8 cellular contexts compared by ENCODE assay signal in genomic region chr17:76014100-76014924, GRCh38. TPM values are rescaled to one million over a fixed set of nuclear protein-coding genes. Genes with fewer than 3 reads are reported as not detected.
DNase-seq lines count a peak whose midpoint lies in the region; ATAC-seq and TF ChIP-seq lines count a peak whose summit lies in the region.

No MANE protein-coding gene starts in this region.

- H3K4me3 ChIP-seq in DOHH2 (ENCODE audit: low read length) (no peak overlapping the region), NT2/D1 (ENCODE audit: insufficient read length, low read depth) (no peak overlapping the region)

- POLR2A ChIA-PET in naive thymus-derived CD8-positive, alpha-beta T cell (lab: Charles Lee) = interaction anchor here (0.5 to 4.9 kb wide), 21 partner anchors 8 to 266 kb away, joined by 3 to 61 read pairs (median 5); partner anchors contain the start of genes EXOC7, GALR2 and SRP68

- no peaks in the 10 kb centered on the region for H3K79me2 ChIP-seq in DOHH2 (ENCODE audit: control insufficient read depth, low read length)

- H3K4me2 ChIP-seq in DOHH2 (ENCODE audit: low read length) = no peak overlapping the region

- peak overlapping the region; percentile 24 for H3K9ac ChIP-seq in NT2/D1 (ENCODE audit: insufficient read length, low read depth)

- DNase-seq in HUDEP-2 (lab: John Stamatoyannopoulos, UW; ENCODE audit: unreplicated experiment in 76 of 76) = peak in 56 of 76 experiments; percentile 12 to 73 (median 46)
- DNase-seq in NT2/D1 (ENCODE audit: low read depth, low spot score) = peak; percentile 74
- DNase-seq in activated CD8-positive, alpha-beta memory T cell treated with anti-CD3 and anti-CD28 coated beads, Interleukin-2, amount 50 U/mL, for 24 hours (ENCODE audit: extremely low read depth) = peak; percentile 44
- peak; percentile 78 to 88 for DNase-seq in erythroblast (lab: John Stamatoyannopoulos, UW)
- DNase-seq in naive thymus-derived CD8-positive, alpha-beta T cell = peak; percentile 67 to 88 (median 79)
- DNase-seq in stimulated activated effector memory CD8-positive, alpha-beta T cell treated with anti-CD3 and anti-CD28 coated beads, Interleukin-12 subunit alpha, Interleukin-12 subunit beta, amount 100 ng/mL, for 72 hours (ENCODE audit: low spot score in 2 of 2) = peak; percentile 68 to 87

- H3K27me3 Mint-ChIP-seq in naive thymus-derived CD8-positive, alpha-beta T cell = no peaks in the 10 kb centered on the region

- H3K9me3 ChIP-seq in DOHH2 (ENCODE audit: control insufficient read depth, insufficient read depth, low read length) = no peaks in the 10 kb centered on the region
- H3K9me3 ChIP-seq in NT2/D1 (ENCODE audit: insufficient read depth, low read length) = no peaks in the 10 kb centered on the region

- H3F3A ChIP-seq in DOHH2 (ENCODE audit: control insufficient read depth, insufficient read depth) = no peaks in the 10 kb centered on the region

- H3K36me3 ChIP-seq in DOHH2 (ENCODE audit: control insufficient read depth, low read length) = no peaks in the 10 kb centered on the region
- no peaks in the 10 kb centered on the region for H3K36me3 ChIP-seq in NT2/D1 (ENCODE audit: insufficient read depth, insufficient read length, low read length)

- no peaks in the 10 kb centered on the region for H3K9me2 ChIP-seq in DOHH2 (replicated peaks; ENCODE audit: control insufficient read depth, low read length)

- no peaks in the 10 kb centered on the region for H4K20me1 ChIP-seq in DOHH2 (ENCODE audit: control insufficient read depth, insufficient read depth, low read depth, low read length)

- H3K27ac Mint-ChIP-seq in naive thymus-derived CD8-positive, alpha-beta T cell = peak overlapping the region; percentile 48 to 94 (median 76)
- H3K27ac Mint-ChIP-seq in stimulated activated effector memory CD8-positive, alpha-beta T cell treated with anti-CD3 and anti-CD28 coated beads, Interleukin-12 subunit alpha, Interleukin-12 subunit beta, amount 100 ng/mL, for 72 hours = peak overlapping the region; percentile 73

- H3K4me3 Mint-ChIP-seq in naive thymus-derived CD8-positive, alpha-beta T cell = peak overlapping the region in 9 of 10 donors; percentile 33 to 80 (median 57)
- H3K4me3 Mint-ChIP-seq in stimulated activated effector memory CD8-positive, alpha-beta T cell treated with anti-CD3 and anti-CD28 coated beads, Interleukin-12 subunit alpha, Interleukin-12 subunit beta, amount 100 ng/mL, for 72 hours = no peak overlapping the region

- H3K36me3 Mint-ChIP-seq in naive thymus-derived CD8-positive, alpha-beta T cell = no peaks in the 10 kb centered on the region
- H3K36me3 Mint-ChIP-seq in stimulated activated effector memory CD8-positive, alpha-beta T cell treated with anti-CD3 and anti-CD28 coated beads, Interleukin-12 subunit alpha, Interleukin-12 subunit beta, amount 100 ng/mL, for 72 hours = peaks cover 3% of the 10 kb centered on the region

- no peak for TF ChIP-seq POLR2A in erythroblast (IDR thresholded peaks at IDR 0.05; ENCODE audit: low read length)

- H3K4me1 ChIP-seq in DOHH2 (ENCODE audit: control insufficient read depth, low read length) (peaks cover 7% of the 10 kb centered on the region; the same call in 1 of the 2 replicates), NT2/D1 (ENCODE audit: insufficient read depth, insufficient read length) (peaks cover 11% of the 10 kb centered on the region)

- H3K27me3 ChIP-seq in DOHH2 (ENCODE audit: control insufficient read depth, low read length) = no peaks in the 10 kb centered on the region
- peaks cover 10% of the 10 kb centered on the region for H3K27me3 ChIP-seq in NT2/D1 (ENCODE audit: insufficient read depth, insufficient read length)

- H3K27ac ChIP-seq in DOHH2 (ENCODE audit: low read depth, low read length) = no peak overlapping the region

- no peaks in the 10 kb centered on the region for H3K9me3 Mint-ChIP-seq in naive thymus-derived CD8-positive, alpha-beta T cell
- no peaks in the 10 kb centered on the region for H3K9me3 Mint-ChIP-seq in stimulated activated effector memory CD8-positive, alpha-beta T cell treated with anti-CD3 and anti-CD28 coated beads, Interleukin-12 subunit alpha, Interleukin-12 subunit beta, amount 100 ng/mL, for 72 hours

- peak; percentile 99 to 100 for ATAC-seq in naive thymus-derived CD8-positive, alpha-beta T cell
- ATAC-seq in stimulated activated effector memory CD8-positive, alpha-beta T cell treated with anti-CD3 and anti-CD28 coated beads, Interleukin-12 subunit alpha, Interleukin-12 subunit beta, amount 100 ng/mL, for 72 hours = peak; percentile 90
- no peak for ATAC-seq in GM18517 (IDR thresholded peaks at IDR 0.05; ENCODE audit: unreplicated experiment)

- H3K4me1 Mint-ChIP-seq in naive thymus-derived CD8-positive, alpha-beta T cell = peaks cover 5 to 22% (median 18%) of the 10 kb centered on the region in 4 donors
- H3K4me1 Mint-ChIP-seq in stimulated activated effector memory CD8-positive, alpha-beta T cell treated with anti-CD3 and anti-CD28 coated beads, Interleukin-12 subunit alpha, Interleukin-12 subunit beta, amount 100 ng/mL, for 72 hours = peaks cover 21% of the 10 kb centered on the region

- peak; percentile 95 for TF ChIP-seq CTCF in DOHH2 (IDR thresholded peaks at IDR 0.05; ENCODE audit: low read depth, low read length, poor library complexity, severe bottlenecking)

RNA-seq across cellular contexts. Expression of gene EVPL, which starts 12.8 kb away (rescaled TPM):
- 1 to 10 TPM; 7.1 to 8.2 TPM for total RNA-seq in naive thymus-derived CD8-positive, alpha-beta T cell
- 1 to 10 TPM in 1 of 3 donors, under 1 TPM in 1, not detected in 1; 0.74 to 1.6 TPM for polyA plus RNA-seq in naive thymus-derived CD8-positive, alpha-beta T cell

RNA-seq across cellular contexts. Expression of gene CDK3, which starts 13.7 kb away (rescaled TPM):
- 10 to 100 TPM; 11.9 to 12.5 TPM for total RNA-seq in naive thymus-derived CD8-positive, alpha-beta T cell
- under 1 TPM; 0.16 to 0.64 (median 0.63) TPM for polyA plus RNA-seq in naive thymus-derived CD8-positive, alpha-beta T cell

RNA-seq across cellular contexts. Expression of gene TEN1, which starts 35.3 kb away (rescaled TPM):
- total RNA-seq in naive thymus-derived CD8-positive, alpha-beta T cell = 10 to 100 TPM; 14.2 to 16.6 TPM
- polyA plus RNA-seq in naive thymus-derived CD8-positive, alpha-beta T cell = 10 to 100 TPM; 17.1 to 18.9 (median 18.4) TPM

RNA-seq across cellular contexts. Expression of gene ACOX1, which starts 35.3 kb away (rescaled TPM):
- total RNA-seq in naive thymus-derived CD8-positive, alpha-beta T cell = 10 to 100 TPM; 37.9 to 39.3 TPM
- 10 to 100 TPM; 11.4 to 18.4 (median 15.1) TPM for polyA plus RNA-seq in naive thymus-derived CD8-positive, alpha-beta T cell

RNA-seq across cellular contexts. Expression of gene SRP68, which starts 58.0 kb away (rescaled TPM):
- 10 to 100 TPM; 79.7 to 80.5 TPM for total RNA-seq in naive thymus-derived CD8-positive, alpha-beta T cell
- polyA plus RNA-seq in naive thymus-derived CD8-positive, alpha-beta T cell = 10 to 100 TPM; 53.3 to 79.1 (median 64.5) TPM
